ENCODE assay signal across 22 cellular contexts in genomic region chr10:105875050-105875449, GRCh38.
"Had no signal": no experiment of that assay in that cellular context is flagged by ENCODE, and none has a peak within 500 bp of the region (broad histone marks: within the 10 kb centered on the region; RNA-seq: fewer than 3 reads in every experiment).

No MANE protein-coding gene starts in this region.

- H3K27me3 ChIP-seq: heart left ventricle, neutrophil, sigmoid colon, testis, tibial nerve, upper lobe of right lung, vagina had no signal

- DNase-seq: effector memory CD4-positive, alpha-beta T cell; heart left ventricle; hippocampal formation; left colon; left ventricle myocardium superior; naive thymus-derived CD4-positive, alpha-beta T cell; nephron progenitor cell; posterior cingulate gyrus; sigmoid colon; stimulated activated CD4-positive, alpha-beta T cell treated with anti-CD3 and anti-CD28 coated beads, Interleukin-2, amount 100 ng/mL, for 24 hours; stimulated activated CD4-positive, alpha-beta T cell treated with anti-CD3 and anti-CD28 coated beads, Interleukin-4, amount 100 ng/mL, for 4 hours; stimulated activated naive B cell treated with anti-CD40 and anti-IgM and Interleukin-4, amounts not matched to agents 10 μg/mL and 1 μg/mL and 100 μg/mL, for 72 hours; stimulated activated naive CD8-positive, alpha-beta T cell treated with anti-CD3 and anti-CD28 coated beads, Interleukin-15, amount 100 ng/mL, for 72 hours; testis; upper lobe of right lung had no signal

- H3K36me3 ChIP-seq: heart left ventricle, neutrophil, sigmoid colon, tibial nerve, upper lobe of right lung, vagina had no signal

- H3K9me3 ChIP-seq: neutrophil, testis, upper lobe of right lung, vagina had no signal

- FAIRE-seq: endometrium, frontal cortex had no signal

- H3K4me3 ChIP-seq: heart left ventricle, sigmoid colon, skin epidermis, testis, tibial nerve, upper lobe of right lung, vagina had no signal

- H3K4me1 ChIP-seq: heart left ventricle, testis, tibial nerve, upper lobe of right lung, vagina had no signal

- H3K27ac ChIP-seq: heart left ventricle, neutrophil, sigmoid colon, skin epidermis, testis, tibial nerve, upper lobe of right lung, vagina had no signal

- ATAC-seq: esophagus mucosa; heart left ventricle; left colon; left ventricle myocardium superior; naive thymus-derived CD4-positive, alpha-beta T cell; stimulated activated naive B cell treated with anti-CD40 and anti-IgM and Interleukin-4, amounts not matched to agents 10 μg/mL and 1 μg/mL and 100 μg/mL, for 72 hours; stimulated activated naive CD8-positive, alpha-beta T cell treated with anti-CD3 and anti-CD28 coated beads, Interleukin-15, amount 100 ng/mL, for 72 hours; upper lobe of right lung had no signal
